Comparison of ENCODE assay signal across 8 cellular contexts in the genomic region with DNA sequence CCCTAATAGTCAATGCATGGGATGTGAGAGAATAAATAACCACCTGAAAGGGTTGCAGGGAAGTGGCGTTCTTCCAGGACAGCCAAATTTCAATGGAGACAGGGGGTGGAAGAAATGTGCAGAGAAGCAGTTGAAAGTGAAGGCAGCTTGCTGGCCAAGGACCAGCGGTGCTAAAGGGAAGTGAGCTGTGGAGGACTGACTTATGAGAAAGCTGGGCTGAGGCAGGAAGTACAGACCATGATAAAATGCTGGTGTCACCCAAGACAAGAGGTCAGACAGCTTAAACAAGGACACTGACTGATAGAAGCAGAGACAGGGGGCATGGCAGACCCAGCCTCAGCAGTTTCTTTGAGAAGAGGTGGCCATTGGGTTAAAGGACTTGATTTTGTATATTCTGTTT.
DNase-seq lines count a peak whose midpoint lies in the region; TF ChIP-seq lines count a peak whose summit lies in the region.

No MANE protein-coding gene starts in this region.

- DNase-seq in CD14-positive monocyte (ENCODE audit: low spot score) (peak; percentile 67), GM20000 (ENCODE audit: low spot score) (peak; percentile 63), Kasumi-1 (lab: John Stamatoyannopoulos, UW) (peak; percentile 77 to 80), globus pallidus (ENCODE audit: low spot score) (peak; percentile 40), erythroblast (lab: John Stamatoyannopoulos, UW) (no peak), cerebellum (ENCODE audit: low spot score) (no peak), NCI-H1436 treated with DMSO at 0.1 percent for 48 hours (lab: John Stamatoyannopoulos, UW) (no peak), dedifferentiated amniotic fluid mesenchymal stem cell (ENCODE audit: extremely low spot score) (no peak)

- peak overlapping the region in 1 of 2 donors; percentile 57 for H3K4me3 Mint-ChIP-seq in CD14-positive monocyte

- H3K9me3 Mint-ChIP-seq in CD14-positive monocyte, result no peaks in the 10 kb centered on the region

- intact Hi-C loops in CD14-positive monocyte (cut with micrococcal nuclease), result loop anchor here (5.0 to 10.0 kb wide), 2 partner anchors 82 to 204 kb away; no protein-coding TSS in a partner anchor

- H3K4me1 Mint-ChIP-seq in CD14-positive monocyte, result peaks cover 18% of the 10 kb centered on the region

- TF ChIP-seq POLR2A in erythroblast (IDR thresholded peaks at IDR 0.05; ENCODE audit: low read length), result no peak

- TF ChIP-seq CTCF in CD14-positive monocyte (IDR thresholded peaks at IDR 0.05) (no peak), GM20000 (IDR thresholded peaks at IDR 0.05; ENCODE audit: extremely low read depth, missing control alignments) (no peak)

- H3K27me3 Mint-ChIP-seq in CD14-positive monocyte (ENCODE audit: low read depth in 3 of 3), result peaks cover 0 to 1% (median 0%) of the 10 kb centered on the region in 3 donors

- H3K27ac Mint-ChIP-seq in CD14-positive monocyte, result peak overlapping the region; percentile 87 to 95 (median 92)

- H3K36me3 Mint-ChIP-seq in CD14-positive monocyte, result no peaks in the 10 kb centered on the region

Comparison
In these comparisons a context has a peak if more than half of its experiments do, and no peak if none do; other contexts are left out.
1. DNase-seq: peak in CD14-positive monocyte (single experiment), GM20000 (single experiment), Kasumi-1 (2 of 2) and globus pallidus (single experiment); none in erythroblast (0 of 2), cerebellum (single experiment), NCI-H1436 treated with DMSO at 0.1 percent for 48 hours (single experiment) and dedifferentiated amniotic fluid mesenchymal stem cell (single experiment).